Comparison of ENCODE assay signal across 21 cellular contexts in the genomic region with DNA sequence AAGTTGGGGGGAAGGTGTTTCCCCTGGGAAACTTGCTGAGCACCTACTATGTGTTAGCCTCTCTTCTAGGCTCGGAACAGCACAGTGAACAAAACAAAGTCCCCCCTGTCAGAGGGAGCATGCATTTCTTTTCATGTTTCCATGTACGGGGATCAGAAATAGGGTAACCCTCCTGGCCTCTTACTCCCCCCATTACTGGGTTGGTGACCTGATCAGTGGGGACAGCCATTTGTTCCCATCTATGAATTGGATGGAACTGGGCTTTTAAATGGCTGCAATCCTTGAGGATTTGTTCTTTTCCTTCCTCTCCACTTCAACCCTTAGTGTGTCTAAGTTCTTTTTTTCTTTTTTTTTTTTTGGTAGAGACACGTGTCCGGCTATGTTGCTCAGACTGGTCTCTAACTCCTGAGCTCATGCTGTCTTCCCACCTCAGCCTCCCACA. TPM values are rescaled to one million over a fixed set of nuclear protein-coding genes. Genes with fewer than 3 reads are reported as not detected.
DNase-seq lines count a peak whose midpoint lies in the region; ATAC-seq, FAIRE-seq and TF ChIP-seq lines count a peak whose summit lies in the region.
"Had no signal": no experiment of that assay in that cellular context is flagged by ENCODE, and none has a peak within 500 bp of the region (broad histone marks: within the 10 kb centered on the region; RNA-seq: fewer than 3 reads in every experiment).

No MANE protein-coding gene starts in this region.

- TF ChIP-seq EP300 in HepG2 (IDR thresholded peaks at IDR 0.05; ENCODE audit: low read depth in 2 of 2, low read length in 2 of 2) (no peak), HepG2 (CRISPR knock-in tag; IDR thresholded peaks at IDR 0.05; ENCODE audit: borderline replicate concordance) (no peak), K562 (IDR thresholded peaks at IDR 0.05; ENCODE audit: low read length) (no peak)

- H3K4me1 Mint-ChIP-seq in type B pancreatic cell (ENCODE audit: unreplicated experiment) = peaks cover 13% of the 10 kb centered on the region

- H3K27ac ChIP-seq in HepG2 (ENCODE audit: extremely low read length, insufficient read depth, low read length) (no peak overlapping the region), right lobe of liver (no peak overlapping the region), K562 (ENCODE audit: extremely low read depth, low read depth, low read length) (no peak overlapping the region), RWPE1 (no peak overlapping the region)
- H3K27ac ChIP-seq: BLaER1 treated with 17β-estradiol and CSF1 and Interleukin-3, amounts not matched to agents 10 nM and 100 nM; body of pancreas; GM23248; Peyer's patch; upper lobe of right lung had no signal

- H3K36me3 ChIP-seq in HepG2 (replicated peaks in 1 of 2; ENCODE audit: control insufficient read depth in 1 of 2, insufficient read depth in 2 of 2, low read length in 2 of 2) (peaks cover 11 to 30% of the 10 kb centered on the region in 2 experiments), right lobe of liver (peaks cover 7 to 26% (median 17%) of the 10 kb centered on the region in 4 donors), K562 (ENCODE audit: control insufficient read depth, insufficient read depth, low read length) (peaks cover 30% of the 10 kb centered on the region; the same call in 2 of the 3 replicates)

- H3K9me3 Mint-ChIP-seq in type B pancreatic cell = no peaks in the 10 kb centered on the region
- H3K9me3 Mint-ChIP-seq: IgD-negative memory B cell had no signal

- no peak for TF ChIP-seq RAD21 in HepG2 (CRISPR knock-in tag; IDR thresholded peaks at IDR 0.05)
- no peak for TF ChIP-seq RAD21 in K562 (CRISPR knock-in tag; conservative IDR thresholded peaks at IDR 0.05 in 1 of 2, IDR thresholded peaks at IDR 0.05 in 1 of 2)

- H3K4me1 ChIP-seq in HepG2 (ENCODE audit: insufficient read depth, low read length) (peaks cover 10% of the 10 kb centered on the region), right lobe of liver (no peaks in the 10 kb centered on the region), K562 (replicated peaks in 1 of 2; ENCODE audit: control insufficient read depth in 2 of 2, insufficient read depth in 2 of 2, low read length in 2 of 2) (no peaks in the 10 kb centered on the region; a peak in 1 of 5 replicates)
- H3K4me1 ChIP-seq: BLaER1 treated with 17β-estradiol and CSF1 and Interleukin-3, amounts not matched to agents 10 nM and 100 nM; body of pancreas; Peyer's patch; upper lobe of right lung had no signal

- TF ChIP-seq CTCF in HepG2 (CRISPR knock-in tag; IDR thresholded peaks at IDR 0.05) (no peak), right lobe of liver (IDR thresholded peaks at IDR 0.05) (no peak), K562 (IDR thresholded peaks at IDR 0.05 in 2 of 3, conservative IDR thresholded peaks at IDR 0.05 in 1 of 3; ENCODE audit: insufficient read depth in 2 of 3, low read depth in 1 of 3, low read length in 3 of 3) (no peak), type B pancreatic cell (conservative IDR thresholded peaks at IDR 0.05) (no peak), RWPE1 (conservative IDR thresholded peaks at IDR 0.05; ENCODE audit: low read depth) (no peak)

- H3K4me3 ChIP-seq in HepG2 (replicated peaks in 1 of 3; ENCODE audit: insufficient read depth in 1 of 3, low read depth in 2 of 3, low read length in 3 of 3) = no peak overlapping the region
- H3K4me3 ChIP-seq in right lobe of liver = no peak overlapping the region
- H3K4me3 ChIP-seq in K562 = no peak overlapping the region
- H3K4me3 ChIP-seq: BLaER1 treated with 17β-estradiol and CSF1 and Interleukin-3, amounts not matched to agents 10 nM and 100 nM; body of pancreas; GM23248; Peyer's patch; upper lobe of right lung had no signal

- H4K20me1 ChIP-seq in HepG2 (ENCODE audit: insufficient read depth, low read length) (peaks cover 14% of the 10 kb centered on the region), K562 (replicated peaks; ENCODE audit: control insufficient read depth, insufficient read depth, low read length) (no peaks in the 10 kb centered on the region; the same call in 1 of the 2 replicates)

- no peak overlapping the region for H2AFZ ChIP-seq in HepG2 (ENCODE audit: low read length)
- H2AFZ ChIP-seq in K562 (ENCODE audit: low read depth, low read length) = no peak overlapping the region
- H2AFZ ChIP-seq: GM23248 had no signal

- DNase-seq in HepG2 (ENCODE audit: low spot score) (no peak), right lobe of liver (no peak), HT1080 (ENCODE audit: low read depth) (peak; percentile 20), K562 (ENCODE audit: extremely low read depth in 1 of 4, low spot score in 3 of 4) (no peak), type B pancreatic cell (ENCODE audit: extremely low spot score, unreplicated experiment) (no peak), NCI-H226 (no peak), RWPE1 (ENCODE audit: low spot score) (no peak)
- DNase-seq: activated CD4-positive, alpha-beta T cell treated with anti-CD3 and anti-CD28 coated beads, Interleukin-2, amount 50 U/mL, for 4 hours; activated CD4-positive, CD25-positive, alpha-beta regulatory T cell; body of pancreas; COR-L47; GM23248; kidney; NCI-H2029; NCI-H69; nucleus accumbens; SIG-M5; upper lobe of right lung had no signal

- CTCF ChIA-PET in HepG2 (lab: Yijun Ruan, JAX; ENCODE audit: low intra/inter-chr PET ratio, low total read pairs) = no interaction called here
- CTCF ChIA-PET in K562 (lab: Yijun Ruan, JAX; ENCODE audit: low intra/inter-chr PET ratio) = interaction anchor here (3.2 kb wide), 1 partner anchor 223 kb away, joined by 15 read pairs; no protein-coding TSS in a partner anchor
- CTCF ChIA-PET in RWPE1 (lab: Yijun Ruan, JAX) = interaction anchor here (0.6 kb wide), 1 partner anchor 548 kb away, joined by 6 read pairs; no protein-coding TSS in a partner anchor

- intact Hi-C loops in HepG2 (cut with micrococcal nuclease; ENCODE audit: unreplicated experiment) (loop anchor here (5.0 kb wide), 1 partner anchor 348 kb away; no protein-coding TSS in a partner anchor), right lobe of liver (cut with DNase I) (loop anchor here in 1 of 2 donors (10.0 kb wide), 2 partner anchors 226 to 356 kb away; no protein-coding TSS in a partner anchor), K562 (cut with micrococcal nuclease) (loop anchor here (5.0 kb wide), 1 partner anchor 348 kb away; no protein-coding TSS in a partner anchor)

- no peaks in the 10 kb centered on the region for H3K27me3 Mint-ChIP-seq in type B pancreatic cell
- H3K27me3 Mint-ChIP-seq: IgD-negative memory B cell had no signal

- in situ Hi-C loops in HepG2 (cut with HindIII; ENCODE audit: extremely low pct_ligation_motif_present, low pct_unique_long_range_greater_than_20kb) (no loop called here), K562 (cut with MboI) (loop anchor here (10.0 kb wide), 1 partner anchor 346 kb away; no protein-coding TSS in a partner anchor)

- peak; percentile 7 for ATAC-seq in HepG2
- no peak for ATAC-seq in right lobe of liver
- no peak for ATAC-seq in K562
- ATAC-seq: body of pancreas, upper lobe of right lung had no signal

- H3K27ac Mint-ChIP-seq in type B pancreatic cell = peak overlapping the region; percentile 62

- H3K9me1 ChIP-seq in K562 (ENCODE audit: control insufficient read depth, insufficient read depth, low read length) = no peaks in the 10 kb centered on the region

- WGBS in HepG2 (ENCODE audit: low lambda C conversion rate) = 86% methylated on average over 4 of the region's 4 CpGs
- 77% methylated on average over 2 of the region's 4 CpGs for WGBS in right lobe of liver (ENCODE audit: insufficient coverage, low coverage, low lambda C conversion rate, missing lambda C conversion rate)
- WGBS in K562 (ENCODE audit: insufficient coverage, low coverage, missing lambda C conversion rate) = 88% methylated on average over 2 of the region's 4 CpGs

- H3K79me2 ChIP-seq in HepG2 (ENCODE audit: insufficient read depth, low read length) (no peaks in the 10 kb centered on the region), K562 (ENCODE audit: control insufficient read depth, insufficient read depth, low read length) (no peaks in the 10 kb centered on the region)

- FAIRE-seq in HepG2 (lab: Jason Lieb, UNC) (no peak), K562 (lab: Jason Lieb, UNC) (no peak)
- FAIRE-seq: kidney had no signal

- POLR2A ChIA-PET in HepG2 (lab: Yijun Ruan, JAX) = interaction anchor here (0.7 to 1.7 kb wide), 6 partner anchors 11 to 222 kb away, joined by 3 to 5 read pairs (median 3); a partner anchor contains a TSS
- POLR2A ChIA-PET in K562 (lab: Yijun Ruan, JAX) = interaction anchor here (0.6 to 5.6 kb wide), 4 partner anchors 15 to 349 kb away, joined by 3 to 95 read pairs (median 4); a partner anchor contains a TSS
- POLR2A ChIA-PET in RWPE1 (lab: Yijun Ruan, JAX; ENCODE audit: low non-redundant PET) = no interaction called here

- H3K9ac ChIP-seq in HepG2 (ENCODE audit: insufficient read depth, low read depth, low read length) (no peak overlapping the region), K562 (ENCODE audit: insufficient read depth in 1 of 2, low read depth in 2 of 2, low read length in 2 of 2) (no peak overlapping the region)
- H3K9ac ChIP-seq: BLaER1 treated with 17β-estradiol and CSF1 and Interleukin-3, amounts not matched to agents 10 nM and 100 nM; GM23248 had no signal

- no peak overlapping the region for H3K4me3 Mint-ChIP-seq in type B pancreatic cell
- H3K4me3 Mint-ChIP-seq: IgD-negative memory B cell had no signal

- H3K36me3 Mint-ChIP-seq in type B pancreatic cell = peaks cover 16% of the 10 kb centered on the region

- H3K27me3 ChIP-seq in HepG2 (ENCODE audit: control insufficient read depth in 1 of 2, insufficient read depth in 2 of 2, low read length in 2 of 2) (no peaks in the 10 kb centered on the region), right lobe of liver (no peaks in the 10 kb centered on the region), K562 (ENCODE audit: control insufficient read depth in 2 of 2, insufficient read depth in 2 of 2, low read length in 2 of 2) (no peaks in the 10 kb centered on the region)
- H3K27me3 ChIP-seq: BLaER1 treated with 17β-estradiol and CSF1 and Interleukin-3, amounts not matched to agents 10 nM and 100 nM; body of pancreas; Peyer's patch; upper lobe of right lung had no signal

- no peak for TF ChIP-seq POLR2A in HepG2 (IDR thresholded peaks at IDR 0.05; ENCODE audit: insufficient read depth in 1 of 2, low read depth in 2 of 2, low read length in 2 of 2)
- TF ChIP-seq POLR2A in right lobe of liver (IDR thresholded peaks at IDR 0.05) = no peak
- no peak for TF ChIP-seq POLR2A in K562 (conservative IDR thresholded peaks at IDR 0.05)

- BruUV-seq in HepG2 (replicated peaks; lab: Mats Ljungman, UMichigan) = no TSS peak
- no TSS peak for BruUV-seq in K562 (replicated peaks; lab: Mats Ljungman, UMichigan)

- no peaks in the 10 kb centered on the region for H3K9me3 ChIP-seq in HepG2 (ENCODE audit: low read length)
- no peaks in the 10 kb centered on the region for H3K9me3 ChIP-seq in right lobe of liver
- H3K9me3 ChIP-seq in K562 (replicated peaks; ENCODE audit: control insufficient read depth, insufficient read depth, low read depth, low read length) = no peaks in the 10 kb centered on the region
- H3K9me3 ChIP-seq: BLaER1 treated with 17β-estradiol and CSF1 and Interleukin-3, amounts not matched to agents 10 nM and 100 nM; body of pancreas; Peyer's patch; upper lobe of right lung had no signal

- H3K4me2 ChIP-seq in HepG2 (ENCODE audit: low read depth, low read length) (no peak overlapping the region), K562 (ENCODE audit: insufficient read depth, low read length) (no peak overlapping the region)
- H3K4me2 ChIP-seq: BLaER1 treated with 17β-estradiol and CSF1 and Interleukin-3, amounts not matched to agents 10 nM and 100 nM had no signal

RNA-seq across cellular contexts. Expression of a gene that starts 13.7 kb away (rescaled TPM):
- total RNA-seq in HepG2 (2016; rRNA removed; fragmentation: Illumina TruSeq; extraction: Trizol) (779 and 1,144 TPM in 2 replicates), right lobe of liver (100 to 1,000 TPM in 5 of 6 experiments, 10 to 100 TPM in 1; 78.8 to 203 (median 146) TPM), K562 (2014; rRNA removed) (327 and 460 TPM in 2 replicates), K562 (2014; rRNA removed; fragmentation: Illumina TruSeq; extraction: Trizol) (463 and 510 TPM in 2 replicates), K562 (2015; rRNA removed; fragmentation: Illumina TruSeq; extraction: Trizol) (315 and 361 TPM in 2 replicates), K562 (2021) (530 and 589 TPM in 2 replicates), type B pancreatic cell (ENCODE audit: low replicate concordance) (499 and 709 TPM in 2 replicates)
- 61.7 and 76.7 TPM in 2 replicates for total RNA-seq in HepG2 (2016; cell fraction: cytosol; rRNA removed; fragmentation: Illumina TruSeq; extraction: Trizol; ENCODE audit: low read depth)
- 790 and 1,072 TPM in 2 replicates for total RNA-seq in HepG2 (2016; cell fraction: insoluble cytoplasmic fraction; rRNA removed; fragmentation: Illumina TruSeq; extraction: Trizol)
- total RNA-seq in HepG2 (2016; cell fraction: membrane; rRNA removed; fragmentation: Illumina TruSeq; extraction: Trizol) = 128 and 141 TPM in 2 replicates
- total RNA-seq in HepG2 (2016; cell fraction: nucleus; rRNA removed; fragmentation: Illumina TruSeq; extraction: Trizol) = 591 and 635 TPM in 2 replicates
- polyA plus RNA-seq in HepG2 (2011; rRNA removed) (91.5 and 105 TPM in 2 replicates), K562 (2011; rRNA removed) (130 and 194 TPM in 2 replicates), K562 (2014; fragmentation: Illumina TruSeq; extraction: Trizol) (609 and 732 TPM in 2 replicates), K562 (2014; fragmentation: Nextera tagmentation; extraction: Ambion mirVana) (10 to 100 TPM; 80.9 to 92.9 TPM), K562 (2014; rRNA removed) (440 and 520 TPM in 2 replicates)
- polyA plus RNA-seq in HepG2 (2011; cell fraction: cytosol; rRNA removed) = 50.8 and 75.9 TPM in 2 replicates
- 99.7 and 139 TPM in 2 replicates for polyA plus RNA-seq in HepG2 (2011; cell fraction: nucleus; rRNA removed)
- 351 and 573 TPM in 2 replicates for polyA plus RNA-seq in HepG2 (2012)
- polyA plus RNA-seq in HepG2 (2016; cell fraction: cytosol; fragmentation: Illumina TruSeq; extraction: Trizol; ENCODE audit: low read depth) = 29.0 and 32.7 TPM in 2 replicates
- polyA plus RNA-seq in HepG2 (2016; cell fraction: insoluble cytoplasmic fraction; fragmentation: Illumina TruSeq; extraction: Trizol; ENCODE audit: low read depth) = 1,733 and 1,875 TPM in 2 replicates
- 54.0 and 78.7 TPM in 2 replicates for polyA plus RNA-seq in HepG2 (2016; cell fraction: membrane; fragmentation: Illumina TruSeq; extraction: Trizol; ENCODE audit: low read depth)
- polyA plus RNA-seq in HepG2 (2016; cell fraction: nucleus; fragmentation: Illumina TruSeq; extraction: Trizol; ENCODE audit: insufficient read depth, low read depth) = 1,027 and 1,033 TPM in 2 replicates
- polyA minus RNA-seq in HepG2 (2011; rRNA and poly(A)+ RNA removed; ENCODE audit: low replicate concordance) = 22.3 and 47.2 TPM in 2 replicates
- polyA minus RNA-seq in HepG2 (2011; cell fraction: cytosol; rRNA and poly(A)+ RNA removed) = 85.0 and 124 TPM in 2 replicates
- 218 and 248 TPM in 2 replicates for polyA minus RNA-seq in HepG2 (2011; cell fraction: nucleus; rRNA and poly(A)+ RNA removed)
- 278 and 358 TPM in 2 replicates for total RNA-seq in HT1080 (2014; rRNA removed; shearing (Covaris generic))
- polyA plus RNA-seq in HT1080 (2015; cell fraction: cytosol; rRNA removed) = 326 and 346 TPM in 2 replicates
- polyA plus RNA-seq in HT1080 (2015; cell fraction: nucleus; rRNA removed) = 326 and 458 TPM in 2 replicates
- 134 and 401 TPM in 2 replicates for total RNA-seq in K562 (2011; cell fraction: chromatin; rRNA removed; ENCODE audit: low replicate concordance)
- total RNA-seq in K562 (2011; cell fraction: nucleolus; rRNA removed) = 48.9 and 57.2 TPM in 2 replicates
- 121 and 139 TPM in 2 replicates for total RNA-seq in K562 (2011; cell fraction: nucleoplasm; rRNA removed)
- 35.3 and 59.4 TPM in 2 replicates for polyA plus RNA-seq in K562 (2011; cell fraction: cytosol; rRNA removed)
- polyA plus RNA-seq in K562 (2011; cell fraction: nucleus; rRNA removed) = 92.8 and 111 TPM in 2 replicates
- polyA plus RNA-seq in K562 (2012) = 251 and 327 TPM in 2 replicates
- 335 and 337 TPM in 2 replicates for polyA minus RNA-seq in K562 (2011; rRNA and poly(A)+ RNA removed)
- 118 and 138 TPM in 2 replicates for polyA minus RNA-seq in K562 (2011; cell fraction: cytosol; rRNA and poly(A)+ RNA removed)
- polyA minus RNA-seq in K562 (2011; cell fraction: nucleus; rRNA and poly(A)+ RNA removed) = 47.0 and 106 TPM in 2 replicates

RNA-seq across cellular contexts. Expression of a gene that starts 55.1 kb away (rescaled TPM):
- 0.24 TPM in 1 of 2 replicates, not detected in the other for total RNA-seq in HepG2 (2016; rRNA removed; fragmentation: Illumina TruSeq; extraction: Trizol)
- total RNA-seq in HepG2 (2016; cell fraction: cytosol; rRNA removed; fragmentation: Illumina TruSeq; extraction: Trizol; ENCODE audit: low read depth) = 0.18 TPM in 1 of 2 replicates, not detected in the other
- 0.13 and 0.24 TPM in 2 replicates for total RNA-seq in HepG2 (2016; cell fraction: insoluble cytoplasmic fraction; rRNA removed; fragmentation: Illumina TruSeq; extraction: Trizol)
- 0.07 and 0.19 TPM in 2 replicates for total RNA-seq in HepG2 (2016; cell fraction: membrane; rRNA removed; fragmentation: Illumina TruSeq; extraction: Trizol)
- total RNA-seq in HepG2 (2016; cell fraction: nucleus; rRNA removed; fragmentation: Illumina TruSeq; extraction: Trizol) = 0.28 and 0.59 TPM in 2 replicates
- 0.04 and 0.12 TPM in 2 replicates for polyA plus RNA-seq in HepG2 (2011; rRNA removed)
- polyA plus RNA-seq in HepG2 (2011; cell fraction: cytosol; rRNA removed) = 0.12 and 0.30 TPM in 2 replicates
- polyA plus RNA-seq in HepG2 (2011; cell fraction: nucleus; rRNA removed) = 0.21 and 0.24 TPM in 2 replicates
- 0.07 TPM in 1 of 2 replicates, not detected in the other for polyA plus RNA-seq in HepG2 (2012)
- polyA plus RNA-seq in HepG2 (2016; cell fraction: cytosol; fragmentation: Illumina TruSeq; extraction: Trizol; ENCODE audit: low read depth) = 0.03 and 0.06 TPM in 2 replicates
- 0.20 TPM in 1 of 2 replicates, not detected in the other for polyA plus RNA-seq in HepG2 (2016; cell fraction: insoluble cytoplasmic fraction; fragmentation: Illumina TruSeq; extraction: Trizol; ENCODE audit: low read depth)
- polyA plus RNA-seq in HepG2 (2016; cell fraction: membrane; fragmentation: Illumina TruSeq; extraction: Trizol; ENCODE audit: low read depth) = 0.10 and 0.13 TPM in 2 replicates
- polyA plus RNA-seq in HepG2 (2016; cell fraction: nucleus; fragmentation: Illumina TruSeq; extraction: Trizol; ENCODE audit: insufficient read depth, low read depth) = 0.40 and 0.51 TPM in 2 replicates
- polyA minus RNA-seq in HepG2 (2011; rRNA and poly(A)+ RNA removed; ENCODE audit: low replicate concordance) = 0.09 and 1.4 TPM in 2 replicates
- polyA minus RNA-seq in HepG2 (2011; cell fraction: cytosol; rRNA and poly(A)+ RNA removed) = 0.35 and 0.59 TPM in 2 replicates
- polyA minus RNA-seq in HepG2 (2011; cell fraction: nucleus; rRNA and poly(A)+ RNA removed) = 0.64 TPM in 1 of 2 replicates, not detected in the other
- 1 to 10 TPM in 3 of 6 experiments, under 1 TPM in 3; 0.73 to 5.3 (median 0.96) TPM for total RNA-seq in right lobe of liver
- 0.14 TPM in 1 of 2 replicates, not detected in the other for total RNA-seq in HT1080 (2014; rRNA removed; shearing (Covaris generic))
- polyA plus RNA-seq in HT1080 (2015; cell fraction: cytosol; rRNA removed) = 0.16 and 0.20 TPM in 2 replicates
- 0.09 and 0.30 TPM in 2 replicates for polyA plus RNA-seq in HT1080 (2015; cell fraction: nucleus; rRNA removed)
- not detected in 2 replicates for total RNA-seq in K562 (2011; cell fraction: chromatin; rRNA removed; ENCODE audit: low replicate concordance)
- total RNA-seq in K562 (2011; cell fraction: nucleolus; rRNA removed) = not detected in 2 replicates
- total RNA-seq in K562 (2011; cell fraction: nucleoplasm; rRNA removed) = not detected in 2 replicates
- total RNA-seq in K562 (2014; rRNA removed) = not detected in 2 replicates
- not detected in 2 replicates for total RNA-seq in K562 (2014; rRNA removed; fragmentation: Illumina TruSeq; extraction: Trizol)
- not detected in 2 replicates for total RNA-seq in K562 (2015; rRNA removed; fragmentation: Illumina TruSeq; extraction: Trizol)
- total RNA-seq in K562 (2021) = 0.20 and 0.69 TPM in 2 replicates
- polyA plus RNA-seq in K562 (2011; rRNA removed) = not detected in 2 replicates
- not detected in 2 replicates for polyA plus RNA-seq in K562 (2011; cell fraction: cytosol; rRNA removed)
- 0.09 TPM in 1 of 2 replicates, not detected in the other for polyA plus RNA-seq in K562 (2011; cell fraction: nucleus; rRNA removed)
- polyA plus RNA-seq in K562 (2012) = not detected in 2 replicates
- polyA plus RNA-seq in K562 (2014; fragmentation: Illumina TruSeq; extraction: Trizol) = not detected in 2 replicates
- not detected for polyA plus RNA-seq in K562 (2014; fragmentation: Nextera tagmentation; extraction: Ambion mirVana)
- polyA plus RNA-seq in K562 (2014; rRNA removed) = not detected in 2 replicates
- not detected in 2 replicates for polyA minus RNA-seq in K562 (2011; rRNA and poly(A)+ RNA removed)
- not detected in 2 replicates for polyA minus RNA-seq in K562 (2011; cell fraction: cytosol; rRNA and poly(A)+ RNA removed)
- polyA minus RNA-seq in K562 (2011; cell fraction: nucleus; rRNA and poly(A)+ RNA removed) = not detected in 2 replicates
- 6.8 and 14.4 TPM in 2 replicates for total RNA-seq in type B pancreatic cell (ENCODE audit: low replicate concordance)
- total RNA-seq: GM23248 had no signal
- polyA plus RNA-seq: GM23248 had no signal
